4 cellular contexts compared by ENCODE assay signal in genomic region chrY:24613891-24614290, GRCh38. TPM values are rescaled to one million over a fixed set of nuclear protein-coding genes. Genes with fewer than 3 reads are reported as not detected.
"Had no signal": no experiment of that assay in that cellular context is flagged by ENCODE, and none has a peak within 500 bp of the region (broad histone marks: within the 10 kb centered on the region; RNA-seq: fewer than 3 reads in every experiment).

No MANE protein-coding gene starts in this region.

RNA-seq across cellular contexts. Expression of gene BPY2B, which starts 3.9 kb away (rescaled TPM):
- total RNA-seq: LHCN-M2, M059J, MCF 10A, NCI-H460 had no signal
